Comparison of ENCODE assay signal across 8 cellular contexts in the genomic region with DNA sequence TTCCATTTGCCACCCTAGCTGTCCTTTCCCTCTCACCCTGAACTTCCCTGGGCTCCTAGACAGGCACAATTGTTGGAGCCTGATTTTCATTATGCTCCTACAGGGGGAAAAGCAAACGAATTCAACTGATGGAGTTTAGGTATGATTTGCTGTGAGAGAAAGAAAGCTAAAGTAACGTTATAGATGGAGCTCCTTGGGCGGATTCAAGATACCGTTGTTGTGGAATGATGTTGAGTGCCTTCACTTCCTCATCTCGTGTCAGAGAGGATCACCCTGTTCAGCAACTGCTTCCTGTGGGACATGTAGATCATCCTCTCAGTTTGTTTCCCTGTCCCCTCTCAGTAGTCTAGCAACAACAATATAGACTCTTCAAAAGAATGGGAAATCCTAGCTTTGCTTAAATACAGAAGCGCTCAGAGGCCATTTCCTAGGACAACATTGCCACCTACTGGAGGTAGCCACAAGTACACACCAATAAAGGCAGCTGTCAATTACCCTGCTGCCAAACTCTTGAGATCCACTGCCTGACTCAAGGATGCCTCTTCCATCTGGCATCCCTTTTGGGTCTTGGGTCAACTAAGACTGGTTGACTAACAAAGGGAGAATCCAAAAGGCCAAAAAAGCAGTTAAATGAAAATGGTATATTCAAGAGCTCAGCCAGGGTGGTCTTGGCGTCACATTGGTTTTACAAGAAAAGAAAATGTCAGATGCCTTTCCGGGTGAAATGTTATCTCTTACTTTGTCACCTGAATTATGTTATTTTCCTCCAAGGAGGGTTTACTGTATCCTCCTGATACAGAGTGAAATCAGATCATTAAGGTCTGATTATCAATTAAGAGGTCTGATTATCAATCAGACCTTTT. TPM values are rescaled to one million over a fixed set of nuclear protein-coding genes. Genes with fewer than 3 reads are reported as not detected.
A peak's percentile ranks its signal among the peaks of the same experiment; 100 is the strongest.
DNase-seq lines count a peak whose midpoint lies in the region; ATAC-seq and TF ChIP-seq lines count a peak whose summit lies in the region.

No MANE protein-coding gene starts in this region.

- TF ChIP-seq CTCF in OCI-LY7 (conservative IDR thresholded peaks at IDR 0.05; ENCODE audit: low read length) (peak; percentile 95), foreskin keratinocyte (conservative IDR thresholded peaks at IDR 0.05) (peak; percentile 86), parathyroid adenoma (IDR thresholded peaks at IDR 0.05) (peak; percentile 78)

- TF ChIP-seq EP300 in Ishikawa (IDR thresholded peaks at IDR 0.05; ENCODE audit: borderline replicate concordance) = no peak

- peak; percentile 75 for DNase-seq in GM03348 (ENCODE audit: low spot score)
- DNase-seq in OCI-LY7 (ENCODE audit: low spot score) = peak; percentile 81
- peak; percentile 82 for DNase-seq in activated effector memory CD4-positive, alpha-beta T cell treated with anti-CD3 and anti-CD28 coated beads, Interleukin-2, amount 50 U/mL, for 16 hours
- DNase-seq in foreskin keratinocyte = peak in 1 of 2 donors; percentile 47
- no peak for DNase-seq in cortex of kidney (lab: John Stamatoyannopoulos, UW)

- H3K9me2 ChIP-seq in OCI-LY7 (ENCODE audit: insufficient read depth, low read length) = no peaks in the 10 kb centered on the region

- H3K27me3 ChIP-seq in foreskin keratinocyte = no peaks in the 10 kb centered on the region
- H3K27me3 ChIP-seq in parathyroid adenoma (ENCODE audit: control insufficient read depth, insufficient read depth, low read length) = no peaks in the 10 kb centered on the region

- H3K4me2 ChIP-seq in OCI-LY7 (ENCODE audit: low read length) (no peak overlapping the region), parathyroid adenoma (ENCODE audit: low read length) (no peak overlapping the region)

- peak; percentile 64 for TF ChIP-seq RAD21 in Ishikawa (IDR thresholded peaks at IDR 0.05; ENCODE audit: low read depth)

- no peak overlapping the region for H3K9ac ChIP-seq in parathyroid adenoma

- H3K4me3 ChIP-seq in OCI-LY7 (ENCODE audit: low read depth, low read length, poor library complexity, severe bottlenecking) (no peak overlapping the region), parathyroid adenoma (ENCODE audit: low read depth, low read length) (no peak overlapping the region)

- intact Hi-C loops in OCI-LY7 (cut with micrococcal nuclease; ENCODE audit: unreplicated experiment) = loop anchor here (1.0 to 5.0 kb wide), 3 partner anchors 16 to 481 kb away; partner anchors contain the start of gene FAM111A

- H2AFZ ChIP-seq in OCI-LY7 (ENCODE audit: low read length) (no peak overlapping the region), parathyroid adenoma (no peak overlapping the region)

- no TSS peak for BruUV-seq in OCI-LY7 (replicated peaks; lab: Mats Ljungman, UMichigan)

- POLR2A ChIA-PET in OCI-LY7 (lab: Charles Lee) = interaction anchor here (1.1 to 2.9 kb wide), 5 partner anchors 11 to 200 kb away, joined by 3 to 14 read pairs (median 5); partner anchors contain the start of genes DTX4 and FAM111A

- H3K79me2 ChIP-seq in OCI-LY7 (ENCODE audit: insufficient read depth, low read depth, low read length) (no peaks in the 10 kb centered on the region), parathyroid adenoma (no peaks in the 10 kb centered on the region)

- no peaks in the 10 kb centered on the region for H3K9me3 ChIP-seq in OCI-LY7 (ENCODE audit: low read length)
- H3K9me3 ChIP-seq in parathyroid adenoma (ENCODE audit: control insufficient read depth, low read length) = no peaks in the 10 kb centered on the region

- ATAC-seq in GM21786 (IDR thresholded peaks at IDR 0.05; ENCODE audit: unreplicated experiment) (peak; percentile 89), foreskin keratinocyte (peak; percentile 92)

- peaks cover 7% of the 10 kb centered on the region for H3K36me3 ChIP-seq in OCI-LY7 (ENCODE audit: insufficient read depth, low read length)
- H3K36me3 ChIP-seq in parathyroid adenoma (ENCODE audit: control insufficient read depth, insufficient read depth, low read length) = no peaks in the 10 kb centered on the region

- H3K4me1 ChIP-seq in OCI-LY7 (ENCODE audit: insufficient read depth, low read length, poor library complexity, severe bottlenecking) = no peaks in the 10 kb centered on the region
- no peaks in the 10 kb centered on the region for H3K4me1 ChIP-seq in foreskin keratinocyte
- H3K4me1 ChIP-seq in parathyroid adenoma = no peaks in the 10 kb centered on the region

- CTCF ChIA-PET in OCI-LY7 (lab: Charles Lee; ENCODE audit: unreplicated experiment) = interaction anchor here (0.9 to 1.7 kb wide), 7 partner anchors 10 to 133 kb away, joined by 3 to 7 read pairs (median 5); partner anchors contain the start of genes DTX4 and FAM111A

- H3K27ac ChIP-seq in OCI-LY7 (ENCODE audit: low read depth, low read length, poor library complexity, severe bottlenecking) (no peak overlapping the region), foreskin keratinocyte (no peak overlapping the region), parathyroid adenoma (no peak overlapping the region)

- no peaks in the 10 kb centered on the region for H4K20me1 ChIP-seq in OCI-LY7 (ENCODE audit: insufficient read depth, low read length)

TF ChIP-seq in Ishikawa, 13 proteins besides CTCF, POLR2A, EP300 and RAD21:
- TF ChIP-seq NFIC (IDR thresholded peaks at IDR 0.05) = no peak
- no peak for TF ChIP-seq CREB1 (IDR thresholded peaks at IDR 0.05; ENCODE audit: low read depth)
- TF ChIP-seq TEAD4 (IDR thresholded peaks at IDR 0.05) = no peak
- TF ChIP-seq USF1 (IDR thresholded peaks at IDR 0.05) = no peak
- no peak for TF ChIP-seq FOXM1 (IDR thresholded peaks at IDR 0.05; ENCODE audit: borderline replicate concordance, low read depth)

RNA-seq across cellular contexts. Expression of gene DTX4, which starts 13.5 kb away (rescaled TPM):
- total RNA-seq in OCI-LY7 (2014; rRNA removed; shearing (Covaris generic)) = 0.70 and 1.4 TPM in 2 replicates
- total RNA-seq in OCI-LY7 (2022) (9.4 and 9.9 TPM in 2 replicates), foreskin keratinocyte (5.7 and 6.2 TPM in 2 replicates)
- polyA plus RNA-seq in foreskin keratinocyte = 2.3 and 2.7 TPM in 2 replicates

RNA-seq across cellular contexts. Expression of gene FAM111A, which starts 15.8 kb away (rescaled TPM):
- 80.8 and 83.9 TPM in 2 replicates for total RNA-seq in OCI-LY7 (2014; rRNA removed; shearing (Covaris generic))
- total RNA-seq in OCI-LY7 (2022) (93.7 and 99.8 TPM in 2 replicates), foreskin keratinocyte (37.2 and 40.8 TPM in 2 replicates)
- 12.6 and 14.3 TPM in 2 replicates for polyA plus RNA-seq in foreskin keratinocyte

RNA-seq across cellular contexts. Expression of gene FAM111B, which starts 51.4 kb away (rescaled TPM):
- total RNA-seq in OCI-LY7 (2014; rRNA removed; shearing (Covaris generic)) = 30.3 and 37.6 TPM in 2 replicates
- total RNA-seq in OCI-LY7 (2022) (38.1 and 39.8 TPM in 2 replicates), foreskin keratinocyte (24.6 and 24.8 TPM in 2 replicates)
- polyA plus RNA-seq in foreskin keratinocyte = 7.6 and 9.8 TPM in 2 replicates

RNA-seq across cellular contexts. Expression of gene MPEG1, which starts 54.3 kb away (rescaled TPM):
- total RNA-seq in OCI-LY7 (2014; rRNA removed; shearing (Covaris generic)) = 0.06 TPM in 1 of 2 replicates, not detected in the other
- total RNA-seq in OCI-LY7 (2022) (12.4 and 13.5 TPM in 2 replicates), foreskin keratinocyte (not detected in 2 replicates)
- polyA plus RNA-seq in foreskin keratinocyte = not detected in 2 replicates
